14 cellular contexts compared by ENCODE assay signal in the genomic region with DNA sequence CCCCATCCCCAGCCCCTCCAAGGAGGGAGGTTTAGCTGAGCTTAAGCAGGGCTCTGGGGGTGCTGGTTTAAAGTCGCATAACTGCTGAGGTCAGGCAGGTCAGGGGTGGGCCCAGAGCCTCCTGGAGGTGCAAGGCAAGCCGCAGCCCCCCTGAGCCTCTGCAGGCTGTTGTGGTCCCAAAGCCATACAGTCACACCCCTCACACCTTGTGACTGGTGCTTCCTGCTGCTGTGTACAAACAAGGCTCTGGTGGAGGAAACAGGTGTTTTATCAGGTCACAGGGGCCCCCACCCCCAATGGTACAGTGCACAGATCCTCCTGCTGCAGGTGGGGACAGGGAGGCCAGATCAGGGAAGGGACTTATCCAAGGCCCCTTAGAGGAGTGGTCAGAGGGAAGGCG. TPM values are rescaled to one million over a fixed set of nuclear protein-coding genes. Genes with fewer than 3 reads are reported as not detected.
DNase-seq lines count a peak whose midpoint lies in the region; ATAC-seq and TF ChIP-seq lines count a peak whose summit lies in the region.
"Had no signal": no experiment of that assay in that cellular context is flagged by ENCODE, and none has a peak within 500 bp of the region (broad histone marks: within the 10 kb centered on the region; RNA-seq: fewer than 3 reads in every experiment).

No MANE protein-coding gene starts in this region.

- no peaks in the 10 kb centered on the region for H3K27me3 ChIP-seq in Peyer's patch
- no peaks in the 10 kb centered on the region for H3K27me3 ChIP-seq in SK-N-SH (ENCODE audit: insufficient read depth)
- no peaks in the 10 kb centered on the region for H3K27me3 ChIP-seq in H7 (ENCODE audit: control insufficient read depth, insufficient read depth, low read length)
- H3K27me3 ChIP-seq: brain microvascular endothelial cell, right lobe of liver had no signal

- peak; percentile 61 to 77 for ATAC-seq in naive thymus-derived CD8-positive, alpha-beta T cell
- ATAC-seq in Right ventricle myocardium superior (ENCODE audit: poor library complexity) = no peak
- no peak for ATAC-seq in GM18519 (IDR thresholded peaks at IDR 0.05; ENCODE audit: low FRiP score, unreplicated experiment)
- ATAC-seq: SK-N-SH treated with all-trans-retinoic acid at 6 μM for 48 hours had no signal

- no peaks in the 10 kb centered on the region for H3K9me3 Mint-ChIP-seq in naive thymus-derived CD8-positive, alpha-beta T cell
- H3K9me3 Mint-ChIP-seq: natural killer cell treated with Interleukin-12 subunit alpha and Interleukin-12 subunit beta and Interleukin-15 and Interleukin-18, amount 100 ng/mL, for 72 hours had no signal

- H3K9ac ChIP-seq in SK-N-SH = no peak overlapping the region
- H3K9ac ChIP-seq: KMS-11 had no signal

- H2AFZ ChIP-seq in SK-N-SH (ENCODE audit: low read depth) = no peak overlapping the region

- no CpG with 5 or more reads among the region's 3 CpGs for WGBS in SK-N-SH (ENCODE audit: low lambda C conversion rate)

- peak overlapping the region; percentile 23 to 83 (median 50) for H3K27ac ChIP-seq in Peyer's patch
- peak overlapping the region in 1 of 2 experiments; percentile 97; a peak in 1 of 4 replicates for H3K27ac ChIP-seq in SK-N-SH (ENCODE audit: low read depth in 2 of 2, low read length in 1 of 2)
- H3K27ac ChIP-seq: brain microvascular endothelial cell, KMS-11, right lobe of liver, thoracic aorta had no signal

- POLR2A ChIA-PET in naive thymus-derived CD8-positive, alpha-beta T cell (lab: Charles Lee) = interaction anchor here (1.2 kb wide), 2 partner anchors 54 to 103 kb away, joined by 3 to 5 read pairs; a partner anchor contains a TSS
- POLR2A ChIA-PET in SK-N-SH (lab: Yijun Ruan, JAX) = interaction anchor here (0.9 to 1.4 kb wide), 2 partner anchors 8 to 15 kb away, joined by 3 to 5 read pairs; a partner anchor contains a TSS

- H3K27me3 Mint-ChIP-seq in naive thymus-derived CD8-positive, alpha-beta T cell = no peaks in the 10 kb centered on the region
- H3K27me3 Mint-ChIP-seq: natural killer cell treated with Interleukin-12 subunit alpha and Interleukin-12 subunit beta and Interleukin-15 and Interleukin-18, amount 100 ng/mL, for 72 hours had no signal

- CTCF ChIA-PET in SK-N-SH (lab: Yijun Ruan, JAX) = interaction anchor here (0.5 to 11.5 kb wide), 4 partner anchors 16 to 82 kb away, joined by 3 to 152 read pairs (median 64); no protein-coding TSS in a partner anchor

- H3K9me3 ChIP-seq in Peyer's patch (no peaks in the 10 kb centered on the region), SK-N-SH (no peaks in the 10 kb centered on the region)
- H3K9me3 ChIP-seq: right lobe of liver, thoracic aorta had no signal

- H3K79me2 ChIP-seq in SK-N-SH (ENCODE audit: insufficient read depth) = no peaks in the 10 kb centered on the region

- TF ChIP-seq POLR2A in Peyer's patch (IDR thresholded peaks at IDR 0.05) = no peak

- peak overlapping the region; percentile 93 to 100 (median 98) for H3K4me3 Mint-ChIP-seq in naive thymus-derived CD8-positive, alpha-beta T cell
- H3K4me3 Mint-ChIP-seq: natural killer cell treated with Interleukin-12 subunit alpha and Interleukin-12 subunit beta and Interleukin-15 and Interleukin-18, amount 100 ng/mL, for 72 hours had no signal

- no peak overlapping the region for H3K4me2 ChIP-seq in SK-N-SH
- H3K4me2 ChIP-seq: KMS-11 had no signal

- peaks cover 20 to 94% (median 68%) of the 10 kb centered on the region in 3 donors for H3K36me3 Mint-ChIP-seq in naive thymus-derived CD8-positive, alpha-beta T cell
- H3K36me3 Mint-ChIP-seq: natural killer cell treated with Interleukin-12 subunit alpha and Interleukin-12 subunit beta and Interleukin-15 and Interleukin-18, amount 100 ng/mL, for 72 hours had no signal

- H3K4me3 ChIP-seq in Peyer's patch = peak overlapping the region in 1 of 4 donors; percentile 18
- H3K4me3 ChIP-seq in SK-N-SH (ENCODE audit: low read depth in 2 of 2, low read length in 1 of 2) = no peak overlapping the region
- H3K4me3 ChIP-seq in H7 (ENCODE audit: insufficient read depth, low read depth, low read length) = no peak overlapping the region
- H3K4me3 ChIP-seq: right lobe of liver, thoracic aorta had no signal

- H3K36me3 ChIP-seq in Peyer's patch = no peaks in the 10 kb centered on the region
- H3K36me3 ChIP-seq in SK-N-SH (replicated peaks in 1 of 2; ENCODE audit: control insufficient read depth in 1 of 2, insufficient read depth in 2 of 2, low read length in 1 of 2) = peaks cover 2 to 5% of the 10 kb centered on the region in 2 experiments
- no peaks in the 10 kb centered on the region; the same call in 1 of the 2 replicates for H3K36me3 ChIP-seq in H7 (replicated peaks; ENCODE audit: control insufficient read depth, insufficient read depth, low read length)
- H3K36me3 ChIP-seq: brain microvascular endothelial cell, right lobe of liver, thoracic aorta had no signal

- no peak for TF ChIP-seq EP300 in SK-N-SH (IDR thresholded peaks at IDR 0.05; ENCODE audit: borderline replicate concordance in 1 of 2, low read depth in 1 of 2, low read length in 1 of 2)

- peaks cover 47 to 94% (median 79%) of the 10 kb centered on the region in 4 donors for H3K4me1 Mint-ChIP-seq in naive thymus-derived CD8-positive, alpha-beta T cell

- no peaks in the 10 kb centered on the region for H3K9me2 ChIP-seq in SK-N-SH

- TF ChIP-seq CTCF in Peyer's patch (IDR thresholded peaks at IDR 0.05) = no peak
- TF ChIP-seq CTCF in SK-N-SH (IDR thresholded peaks at IDR 0.05) = no peak

- peaks cover 15% of the 10 kb centered on the region for H4K20me1 ChIP-seq in SK-N-SH (ENCODE audit: insufficient read depth)

- peaks cover 26% of the 10 kb centered on the region for H3F3A ChIP-seq in SK-N-SH (replicated peaks; ENCODE audit: insufficient read depth)

- intact Hi-C loops in Right ventricle myocardium superior (cut with DNase I) = no loop called here

- H3K27ac Mint-ChIP-seq in naive thymus-derived CD8-positive, alpha-beta T cell = peak overlapping the region; percentile 91 to 99 (median 97)
- H3K27ac Mint-ChIP-seq: natural killer cell treated with Interleukin-12 subunit alpha and Interleukin-12 subunit beta and Interleukin-15 and Interleukin-18, amount 100 ng/mL, for 72 hours had no signal

- TF ChIP-seq RAD21 in SK-N-SH (IDR thresholded peaks at IDR 0.05; ENCODE audit: low read length) = no peak

- peak; percentile 10 for DNase-seq in COLO668 (lab: John Stamatoyannopoulos, UW; ENCODE audit: unreplicated experiment)
- DNase-seq in Peyer's patch = peak in 2 of 3 donors; percentile 93 to 95
- DNase-seq in activated gamma-delta T cell treated with Interleukin-2 at 50 U/mL for 16 hours = peak; percentile 86
- DNase-seq in naive thymus-derived CD8-positive, alpha-beta T cell = peak; percentile 41 to 90 (median 75)
- DNase-seq in Right ventricle myocardium superior = no peak
- DNase-seq in SK-N-SH = no peak
- no peak for DNase-seq in H7
- DNase-seq: brain microvascular endothelial cell had no signal

- peaks cover 0 to 55% (median 36%) of the 10 kb centered on the region in 4 donors for H3K4me1 ChIP-seq in Peyer's patch
- peaks cover 25 to 63% of the 10 kb centered on the region in 2 experiments for H3K4me1 ChIP-seq in SK-N-SH (ENCODE audit: control insufficient read depth in 1 of 2, insufficient read depth in 2 of 2, low read depth in 1 of 2, low read length in 1 of 2)

TF ChIP-seq in SK-N-SH, 30 proteins besides CTCF, POLR2A, EP300 and RAD21:
- TF ChIP-seq TAF1 (IDR thresholded peaks at IDR 0.05; ENCODE audit: borderline replicate concordance, low read depth, low read length) (no peak), FOXJ3 (CRISPR knock-in tag; IDR thresholded peaks at IDR 0.05) (no peak), EZH2phosphoT487 (IDR thresholded peaks at IDR 0.05; ENCODE audit: borderline replicate concordance, low read depth) (no peak), GATA2 (CRISPR knock-in tag; IDR thresholded peaks at IDR 0.05) (no peak), POLR2AphosphoS5 (IDR thresholded peaks at IDR 0.05; ENCODE audit: low read depth, low read length) (no peak), ELF1 (IDR thresholded peaks at IDR 0.05) (no peak), NFIC (IDR thresholded peaks at IDR 0.05; ENCODE audit: borderline replicate concordance) (no peak), NRF1 (IDR thresholded peaks at IDR 0.05; ENCODE audit: low read depth, low read length) (no peak), FOSL2 (IDR thresholded peaks at IDR 0.05; ENCODE audit: borderline replicate concordance, low read depth) (no peak), MXI1 (IDR thresholded peaks at IDR 0.05; ENCODE audit: low read depth, low read length) (no peak), FOXM1 (IDR thresholded peaks at IDR 0.05; ENCODE audit: low read depth) (no peak)
- TF ChIP-seq, protein P1, sequence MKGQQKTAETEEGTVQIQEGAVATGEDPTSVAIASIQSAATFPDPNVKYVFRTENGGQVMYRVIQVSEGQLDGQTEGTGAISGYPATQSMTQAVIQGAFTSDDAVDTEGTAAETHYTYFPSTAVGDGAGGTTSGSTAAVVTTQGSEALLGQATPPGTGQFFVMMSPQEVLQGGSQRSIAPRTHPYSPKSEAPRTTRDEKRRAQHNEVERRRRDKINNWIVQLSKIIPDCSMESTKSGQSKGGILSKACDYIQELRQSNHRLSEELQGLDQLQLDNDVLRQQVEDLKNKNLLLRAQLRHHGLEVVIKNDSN (IDR thresholded peaks at IDR 0.05; ENCODE audit: borderline replicate concordance, low read depth) = no peak

RNA-seq across cellular contexts. Expression of a gene that starts 8.0 kb away (rescaled TPM):
- 10 to 100 TPM; 11.8 to 32.2 (median 22.0) TPM for total RNA-seq in Peyer's patch
- total RNA-seq in naive thymus-derived CD8-positive, alpha-beta T cell = 100 to 1,000 TPM; 910 to 911 TPM
- 100 to 1,000 TPM; 207 to 600 (median 328) TPM for polyA plus RNA-seq in naive thymus-derived CD8-positive, alpha-beta T cell
- 2.2 TPM for total RNA-seq in Right ventricle myocardium superior
- 2.3 and 2.7 TPM in 2 replicates for polyA plus RNA-seq in SK-N-SH (2012; rRNA removed)
- 1.9 and 2.9 TPM in 2 replicates for polyA plus RNA-seq in SK-N-SH (2012; cell fraction: cytosol; rRNA removed)
- polyA plus RNA-seq in SK-N-SH (2012; cell fraction: nucleus; rRNA removed) = 4.0 and 4.4 TPM in 2 replicates
- 2.4 and 3.7 TPM in 2 replicates for total RNA-seq in H7 (2014; rRNA removed; shearing (Covaris generic))

RNA-seq across cellular contexts. Expression of a gene that starts 54.2 kb away (rescaled TPM):
- total RNA-seq in Peyer's patch = 100 to 1,000 TPM in 3 of 4 donors, 10 to 100 TPM in 1; 89.4 to 155 (median 129) TPM
- 100 to 1,000 TPM; 250 to 262 TPM for total RNA-seq in naive thymus-derived CD8-positive, alpha-beta T cell
- polyA plus RNA-seq in naive thymus-derived CD8-positive, alpha-beta T cell = 1,000 to 10,000 TPM; 1,138 to 1,312 (median 1,209) TPM
- 424 TPM for total RNA-seq in Right ventricle myocardium superior
- polyA plus RNA-seq in SK-N-SH (2012; rRNA removed) = 407 and 428 TPM in 2 replicates
- polyA plus RNA-seq in SK-N-SH (2012; cell fraction: cytosol; rRNA removed) = 621 and 939 TPM in 2 replicates
- 127 and 233 TPM in 2 replicates for polyA plus RNA-seq in SK-N-SH (2012; cell fraction: nucleus; rRNA removed)
- total RNA-seq in H7 (2014; rRNA removed; shearing (Covaris generic)) = 287 and 332 TPM in 2 replicates

Comparison
In these comparisons a context has a peak if more than half of its experiments do, and no peak if none do; other contexts are left out.
1. DNase-seq: peak in COLO668 (single experiment), Peyer's patch (2 of 3), activated gamma-delta T cell treated with Interleukin-2 at 50 U/mL for 16 hours (single experiment) and naive thymus-derived CD8-positive, alpha-beta T cell (10 of 10); none in Right ventricle myocardium superior (single experiment), SK-N-SH (single experiment) and H7 (single experiment).
2. ATAC-seq: peak in naive thymus-derived CD8-positive, alpha-beta T cell (2 of 2); none in Right ventricle myocardium superior (single experiment) and GM18519 (single experiment).
3. RNA of a gene that starts 8.0 kb away (total RNA-seq): 910 to 911 TPM in naive thymus-derived CD8-positive, alpha-beta T cell; 11.8 to 32.2 TPM in Peyer's patch, 2.4 to 3.7 TPM in H7 and 2.2 TPM in Right ventricle myocardium superior (single experiment); every median in the first group is over 10 times any median in the second.